19 cellular contexts compared by ENCODE assay signal in the genomic region with DNA sequence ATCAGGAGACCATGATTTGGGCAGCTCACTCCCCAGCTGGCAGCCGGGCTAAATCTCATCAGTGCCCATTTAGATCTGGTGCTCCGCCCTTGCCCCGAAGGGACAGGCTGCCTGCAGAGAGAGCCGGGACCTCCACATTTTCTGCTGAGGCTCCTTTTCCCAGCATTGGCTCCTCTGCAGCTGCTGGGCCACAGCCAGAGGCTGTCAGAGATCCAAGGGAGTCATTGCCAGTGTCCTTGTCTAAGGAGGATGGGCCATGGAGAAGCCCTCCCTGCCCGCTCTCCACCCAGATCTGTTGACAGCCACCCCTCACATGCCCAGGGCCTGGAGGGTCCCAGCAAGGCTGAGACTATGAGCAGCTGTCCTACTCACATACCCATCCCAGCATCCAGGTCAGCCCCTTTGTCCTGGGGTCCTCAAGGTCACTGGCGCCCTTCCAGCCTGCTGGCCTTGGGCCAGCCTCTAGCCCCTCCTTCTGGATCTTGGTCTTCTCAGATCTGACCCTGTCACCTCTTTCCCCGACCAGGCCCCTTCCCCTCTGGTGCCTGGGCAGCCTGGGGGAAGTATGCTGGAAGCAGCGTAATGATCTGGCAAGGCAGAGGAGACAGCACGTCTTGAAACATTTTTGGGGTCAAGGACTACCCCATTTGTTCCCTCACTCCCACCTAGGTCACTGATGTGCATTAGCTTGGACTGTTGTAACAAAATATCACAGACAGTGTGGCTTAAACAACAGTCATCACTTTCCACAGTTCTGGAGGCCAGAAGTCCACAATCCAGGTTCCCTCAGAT. TPM values are rescaled to one million over a fixed set of nuclear protein-coding genes. Genes with fewer than 3 reads are reported as not detected.
DNase-seq lines count a peak whose midpoint lies in the region; ATAC-seq, FAIRE-seq and TF ChIP-seq lines count a peak whose summit lies in the region.
"Had no signal": no experiment of that assay in that cellular context is flagged by ENCODE, and none has a peak within 500 bp of the region (broad histone marks: within the 10 kb centered on the region; RNA-seq: fewer than 3 reads in every experiment).

No MANE protein-coding gene starts in this region.

- no peak overlapping the region for H4K91ac ChIP-seq in trophoblast cell (ENCODE audit: low read depth, low read length)

- no peak overlapping the region for H2AFZ ChIP-seq in trophoblast cell (ENCODE audit: insufficient read depth, low read length, poor library complexity)

- H3K18ac ChIP-seq in trophoblast cell (ENCODE audit: low read length) = no peak overlapping the region

- H3K9me3 ChIP-seq in right atrium auricular region (no peaks in the 10 kb centered on the region), trophoblast cell (ENCODE audit: insufficient read depth, low read depth, low read length) (peaks cover 2% of the 10 kb centered on the region)
- H3K9me3 ChIP-seq: HAP-1 had no signal

- H3K4me1 ChIP-seq in right atrium auricular region (peaks cover 0 to 18% of the 10 kb centered on the region in 2 donors), trophoblast cell (ENCODE audit: control insufficient read depth in 1 of 2, insufficient read depth in 2 of 2, low read length in 2 of 2) (no peaks in the 10 kb centered on the region)
- H3K4me1 ChIP-seq: HAP-1 had no signal

- H2BK120ac ChIP-seq in trophoblast cell (ENCODE audit: insufficient read depth, low read length, poor library complexity) = no peak overlapping the region

- H4K8ac ChIP-seq in trophoblast cell (ENCODE audit: low read depth, low read length) = no peak overlapping the region

- no peak for FAIRE-seq in GM12892 (lab: Jason Lieb, UNC)
- FAIRE-seq: D721Med, GM18507, H1 had no signal

- H2BK12ac ChIP-seq in trophoblast cell (ENCODE audit: low read length) = no peak overlapping the region

- no peak overlapping the region for H3K23ac ChIP-seq in trophoblast cell (ENCODE audit: low read length)

- no peaks in the 10 kb centered on the region for H3K27me3 ChIP-seq in right atrium auricular region
- no peaks in the 10 kb centered on the region for H3K27me3 ChIP-seq in dorsolateral prefrontal cortex
- no peaks in the 10 kb centered on the region for H3K27me3 ChIP-seq in trophoblast cell (ENCODE audit: insufficient read depth, low read length)

- H2AK5ac ChIP-seq in trophoblast cell (ENCODE audit: low read length) = no peak overlapping the region

- TF ChIP-seq CTCF in right atrium auricular region (IDR thresholded peaks at IDR 0.05) (no peak), dorsolateral prefrontal cortex (IDR thresholded peaks at IDR 0.05 in 54 of 56, conservative IDR thresholded peaks at IDR 0.05 in 2 of 56; ENCODE audit: low read depth in 1 of 56, partially characterized antibody in 56 of 56) (no peak)

- H3K79me1 ChIP-seq in trophoblast cell (ENCODE audit: low read length) = no peaks in the 10 kb centered on the region

- H3K36me3 ChIP-seq in right atrium auricular region = peaks cover 56% of the 10 kb centered on the region
- H3K36me3 ChIP-seq in trophoblast cell (ENCODE audit: control insufficient read depth in 1 of 2, insufficient read depth in 2 of 2, low read length in 2 of 2) = peaks cover 59 to 80% of the 10 kb centered on the region in 2 experiments

- WGBS in trophoblast cell (ENCODE audit: extremely low coverage, insufficient coverage, insufficient read length) = no CpG with 5 or more reads among the region's 9 CpGs

- H3K4ac ChIP-seq in trophoblast cell (ENCODE audit: low read depth, low read length) = no peak overlapping the region

- H3K4me2 ChIP-seq in trophoblast cell (ENCODE audit: low read length) = no peak overlapping the region

- H3K27ac ChIP-seq in right atrium auricular region (no peak overlapping the region), angular gyrus (ENCODE audit: low read depth, low read length) (peak overlapping the region; percentile 49), dorsolateral prefrontal cortex (peak overlapping the region in 39 of 59 donors; percentile 6 to 81 (median 47)), trophoblast cell (ENCODE audit: low read depth, low read length) (no peak overlapping the region)
- H3K27ac ChIP-seq: 22Rv1 had no signal

- no peak overlapping the region for H3K14ac ChIP-seq in trophoblast cell (ENCODE audit: low read length)

- peak; percentile 29 for ATAC-seq in Right ventricle myocardium inferior
- ATAC-seq: CD8-positive, alpha-beta T cell had no signal

- intact Hi-C loops in Right ventricle myocardium inferior (cut with DNase I) = no loop called here
- intact Hi-C loops in dorsolateral prefrontal cortex (cut with DNase I) = no loop called here

- no peak overlapping the region for H2BK5ac ChIP-seq in trophoblast cell (ENCODE audit: low read depth, low read length, poor library complexity)

- H3K4me3 ChIP-seq in right atrium auricular region (no peak overlapping the region), dorsolateral prefrontal cortex (peak overlapping the region in 1 of 59 donors; percentile 2), trophoblast cell (ENCODE audit: low read depth, low read length) (no peak overlapping the region)
- H3K4me3 ChIP-seq: HAP-1 had no signal

- H4K12ac ChIP-seq in trophoblast cell (ENCODE audit: low read depth, low read length) = no peak overlapping the region

- DNase-seq in Right ventricle myocardium inferior (ENCODE audit: missing footprints) = no peak
- DNase-seq in right atrium auricular region (ENCODE audit: low spot score) = no peak
- DNase-seq in dorsolateral prefrontal cortex = peak in 1 of 10 donors; percentile 57
- no peak for DNase-seq in trophoblast cell
- DNase-seq in NOMO-1 (lab: John Stamatoyannopoulos, UW; ENCODE audit: unreplicated experiment in 2 of 2) = no peak
- no peak for DNase-seq in GM12892 (ENCODE audit: insufficient read length)
- DNase-seq in cerebellum (ENCODE audit: low spot score) = no peak
- DNase-seq: CD8-positive, alpha-beta T cell; COR-L47; DMS153; DMS79 treated with DMSO at 0.1 percent for 48 hours; EL; GDM1 had no signal

- TF ChIP-seq POLR2A in GM12892 (IDR thresholded peaks at IDR 0.05; ENCODE audit: low read depth, low read length) = no peak

- H3K79me2 ChIP-seq in trophoblast cell (ENCODE audit: control insufficient read depth, insufficient read depth, low read length, poor library complexity) = no peaks in the 10 kb centered on the region

- peak overlapping the region; percentile 12 for H3K9ac ChIP-seq in trophoblast cell (ENCODE audit: low read length)

RNA-seq across cellular contexts. Expression of gene PIN1, which starts 7.9 kb away (rescaled TPM):
- total RNA-seq in Right ventricle myocardium inferior (89.2 TPM), right atrium auricular region (100 to 1,000 TPM; 111 to 125 TPM), dorsolateral prefrontal cortex (100 to 1,000 TPM; 108 to 307 (median 215) TPM), cerebellum (50.4 TPM)
- 45.0 and 50.2 TPM in 2 replicates for polyA plus RNA-seq in trophoblast cell (2013)
- 36.4 TPM for polyA plus RNA-seq in GM12892 (2012; ENCODE audit: missing spikeins)

RNA-seq across cellular contexts. Expression of gene UBL5, which starts 15.3 kb away (rescaled TPM):
- total RNA-seq in Right ventricle myocardium inferior (581 TPM), right atrium auricular region (100 to 1,000 TPM; 677 to 684 TPM), dorsolateral prefrontal cortex (100 to 1,000 TPM; 172 to 365 (median 275) TPM), cerebellum (76.4 TPM)
- polyA plus RNA-seq in trophoblast cell (2013) = 314 and 343 TPM in 2 replicates
- 775 TPM for polyA plus RNA-seq in GM12892 (2012; ENCODE audit: missing spikeins)

RNA-seq across cellular contexts. Expression of gene FBXL12, which starts 24.2 kb away (rescaled TPM):
- 10.4 TPM for total RNA-seq in Right ventricle myocardium inferior
- 10 to 100 TPM; 10.2 to 15.8 TPM for total RNA-seq in right atrium auricular region
- total RNA-seq in dorsolateral prefrontal cortex = 10 to 100 TPM; 10.8 to 26.2 (median 17.7) TPM
- polyA plus RNA-seq in trophoblast cell (2013) = 30.8 and 31.5 TPM in 2 replicates
- 9.8 TPM for polyA plus RNA-seq in GM12892 (2012; ENCODE audit: missing spikeins)
- total RNA-seq in cerebellum = 12.0 TPM

Comparison
In these comparisons a context has a peak if more than half of its experiments do, and no peak if none do; other contexts are left out.
1. H3K27ac ChIP-seq: peak in angular gyrus (single experiment) and dorsolateral prefrontal cortex (39 of 59); none in right atrium auricular region (0 of 2) and trophoblast cell (single experiment).